ENCODE assay signal across 21 cellular contexts in genomic region chr13:41823486-41823885, GRCh38.
DNase-seq lines count a peak whose midpoint lies in the region; TF ChIP-seq lines count a peak whose summit lies in the region.
"Had no signal": no experiment of that assay in that cellular context is flagged by ENCODE, and none has a peak within 500 bp of the region (broad histone marks: within the 10 kb centered on the region; RNA-seq: fewer than 3 reads in every experiment).

No MANE protein-coding gene starts in this region.

- no peaks in the 10 kb centered on the region for H3K79me2 ChIP-seq in trophoblast cell (ENCODE audit: control insufficient read depth, insufficient read depth, low read length, poor library complexity)

- no peak overlapping the region for H2BK120ac ChIP-seq in trophoblast cell (ENCODE audit: insufficient read depth, low read length, poor library complexity)

- H3K79me1 ChIP-seq in trophoblast cell (ENCODE audit: low read length): no peaks in the 10 kb centered on the region

- no peak overlapping the region for H3K27ac ChIP-seq in trophoblast cell (ENCODE audit: low read depth, low read length)
- no peak overlapping the region for H3K27ac ChIP-seq in esophagus squamous epithelium
- H3K27ac ChIP-seq: BLaER1 had no signal

- H3K4ac ChIP-seq in trophoblast cell (ENCODE audit: low read depth, low read length): no peak overlapping the region

- H3K36me3 ChIP-seq in trophoblast cell (ENCODE audit: control insufficient read depth in 1 of 2, insufficient read depth in 2 of 2, low read length in 2 of 2) (no peaks in the 10 kb centered on the region), esophagus squamous epithelium (peaks cover 0 to 26% (median 0%) of the 10 kb centered on the region in 3 donors)

- no peak for TF ChIP-seq CTCF in astrocyte of the spinal cord (IDR thresholded peaks at IDR 0.05; ENCODE audit: low read depth, low read length)
- no peak for TF ChIP-seq CTCF in choroid plexus epithelial cell (conservative IDR thresholded peaks at IDR 0.05; ENCODE audit: low read depth, low read length)
- TF ChIP-seq CTCF in esophagus squamous epithelium (IDR thresholded peaks at IDR 0.05): no peak
- no peak for TF ChIP-seq CTCF in CD14-positive monocyte (IDR thresholded peaks at IDR 0.05)

- no peak overlapping the region for H4K8ac ChIP-seq in trophoblast cell (ENCODE audit: low read depth, low read length)

- in situ Hi-C loops in astrocyte of the spinal cord (cut with HindIII; ENCODE audit: low sequenced_read_pairs): no loop called here

- H3K27me3 Mint-ChIP-seq in CD14-positive monocyte (ENCODE audit: low read depth in 3 of 3): peaks cover 0 to 2% (median 0%) of the 10 kb centered on the region in 3 donors
- H3K27me3 Mint-ChIP-seq: CD4-positive, alpha-beta T cell had no signal

- H4K91ac ChIP-seq in trophoblast cell (ENCODE audit: low read depth, low read length): no peak overlapping the region

- H3K4me1 ChIP-seq in trophoblast cell (ENCODE audit: control insufficient read depth in 1 of 2, insufficient read depth in 2 of 2, low read length in 2 of 2) (no peaks in the 10 kb centered on the region), esophagus squamous epithelium (peaks cover 0 to 14% (median 0%) of the 10 kb centered on the region in 3 donors)
- H3K4me1 ChIP-seq: BE2C, Caco-2 had no signal

- no peak overlapping the region for H2BK5ac ChIP-seq in trophoblast cell (ENCODE audit: low read depth, low read length, poor library complexity)

- H3K4me3 Mint-ChIP-seq in CD14-positive monocyte: no peak overlapping the region
- H3K4me3 Mint-ChIP-seq: CD4-positive, alpha-beta T cell; CD8-positive, alpha-beta T cell had no signal

- no peaks in the 10 kb centered on the region for H3K9me3 ChIP-seq in trophoblast cell (ENCODE audit: insufficient read depth, low read depth, low read length)
- no peaks in the 10 kb centered on the region for H3K9me3 ChIP-seq in esophagus squamous epithelium
- H3K9me3 ChIP-seq: BE2C, BLaER1, Caco-2 had no signal

- no peak overlapping the region for H3K23ac ChIP-seq in trophoblast cell (ENCODE audit: low read length)

- no CpG with 5 or more reads among the region's 4 CpGs for WGBS in trophoblast cell (ENCODE audit: extremely low coverage, insufficient coverage, insufficient read length)
- 81 to 91% methylated on average over 4 of the region's 4 CpGs for WGBS in esophagus squamous epithelium, 2 donors

- peaks cover 22 to 40% of the 10 kb centered on the region in 2 donors for H3K36me3 Mint-ChIP-seq in CD14-positive monocyte

- no peak overlapping the region for H2AFZ ChIP-seq in trophoblast cell (ENCODE audit: insufficient read depth, low read length, poor library complexity)

- no peak overlapping the region for H3K4me2 ChIP-seq in trophoblast cell (ENCODE audit: low read length)
- H3K4me2 ChIP-seq: BLaER1 had no signal

- no peak overlapping the region for H3K27ac Mint-ChIP-seq in CD14-positive monocyte
- H3K27ac Mint-ChIP-seq: CD4-positive, alpha-beta T cell; CD8-positive, alpha-beta T cell had no signal

- H3K4me1 Mint-ChIP-seq in CD14-positive monocyte: no peaks in the 10 kb centered on the region

- no peak overlapping the region for H3K4me3 ChIP-seq in astrocyte of the spinal cord (ENCODE audit: low read depth, low read length)
- no peak overlapping the region for H3K4me3 ChIP-seq in choroid plexus epithelial cell (ENCODE audit: low read depth, low read length)
- H3K4me3 ChIP-seq in trophoblast cell (ENCODE audit: low read depth, low read length): no peak overlapping the region
- no peak overlapping the region for H3K4me3 ChIP-seq in esophagus squamous epithelium
- H3K4me3 ChIP-seq: BLaER1 had no signal

- no peak overlapping the region for H4K12ac ChIP-seq in trophoblast cell (ENCODE audit: low read depth, low read length)

- no peak overlapping the region for H2AK5ac ChIP-seq in trophoblast cell (ENCODE audit: low read length)

- intact Hi-C loops in esophagus squamous epithelium (cut with DNase I) (no loop called here), CD14-positive monocyte (cut with micrococcal nuclease) (no loop called here)

- no peak for TF ChIP-seq POLR2A in esophagus squamous epithelium (IDR thresholded peaks at IDR 0.05)

- H3K9ac ChIP-seq in trophoblast cell (ENCODE audit: low read length): no peak overlapping the region
- H3K9ac ChIP-seq: BLaER1 had no signal

- no peak overlapping the region for H3K14ac ChIP-seq in trophoblast cell (ENCODE audit: low read length)

- no peaks in the 10 kb centered on the region for H3K9me3 Mint-ChIP-seq in CD14-positive monocyte
- H3K9me3 Mint-ChIP-seq: CD4-positive, alpha-beta T cell; CD8-positive, alpha-beta T cell had no signal

- no peak overlapping the region for H3K18ac ChIP-seq in trophoblast cell (ENCODE audit: low read length)

- peak; percentile 18 for DNase-seq in astrocyte of the spinal cord (ENCODE audit: low read depth, low spot score)
- DNase-seq in choroid plexus epithelial cell (ENCODE audit: low read depth): peak; percentile 26
- DNase-seq in trophoblast cell: peak; percentile 42 to 70
- no peak for DNase-seq in effector CD4-positive, alpha-beta T cell
- no peak for DNase-seq in esophagus squamous epithelium (lab: John Stamatoyannopoulos, UW)
- no peak for DNase-seq in amniotic stem cell (lab: John Stamatoyannopoulos, UW)
- DNase-seq in CD14-positive monocyte (ENCODE audit: low spot score): no peak
- DNase-seq: 8988T; ACHN; BE2C; C1 segment of cervical spinal cord; Caco-2; Calu3; CD4-positive, alpha-beta T cell; CD8-positive, alpha-beta T cell; DMS153; DMS53; DMS79; DND-41; GF-D8 had no signal

- H3K27me3 ChIP-seq in trophoblast cell (ENCODE audit: insufficient read depth, low read length) (no peaks in the 10 kb centered on the region), esophagus squamous epithelium (no peaks in the 10 kb centered on the region)
- H3K27me3 ChIP-seq: BE2C, BLaER1 had no signal

- no peak overlapping the region for H2BK12ac ChIP-seq in trophoblast cell (ENCODE audit: low read length)

Comparison
In these comparisons a context has a peak if more than half of its experiments do, and no peak if none do; other contexts are left out.
1. DNase-seq: peak in astrocyte of the spinal cord (single experiment), choroid plexus epithelial cell (single experiment) and trophoblast cell (2 of 2); none in effector CD4-positive, alpha-beta T cell (single experiment), esophagus squamous epithelium (single experiment), amniotic stem cell (single experiment) and CD14-positive monocyte (single experiment).